ENCODE assay signal across 8 cellular contexts in genomic region chr19:37779139-37780035, GRCh38. TPM values are rescaled to one million over a fixed set of nuclear protein-coding genes. Genes with fewer than 3 reads are reported as not detected.
DNase-seq lines count a peak whose midpoint lies in the region; ATAC-seq and TF ChIP-seq lines count a peak whose summit lies in the region.

ZNF573 (minus strand) TSS chr19:37779586; CDS start chr19:37773729, 5,857 bp downstream.

- H3K9ac ChIP-seq in MM.1S (ENCODE audit: low read length) = peak within 1 kb of the TSS; percentile 73; the same call in 1 of the 2 replicates

- WGBS in stomach, 5 donors = 0 to 1% (median 1%) methylated on average over 43 to 46 of the region's 46 CpGs

- peak within 1 kb of the TSS; percentile 50; the same call in 1 of the 2 replicates for H3K27ac ChIP-seq in MM.1S (ENCODE audit: low read length)
- peak within 1 kb of the TSS; percentile 65 for H3K27ac ChIP-seq in foreskin keratinocyte
- H3K27ac ChIP-seq in stomach = peak within 1 kb of the TSS; percentile 85 to 92 (median 88)

- peak within 1 kb of the TSS; percentile 98 for H3K27ac Mint-ChIP-seq in neural crest cell (ENCODE audit: unreplicated experiment)

- H3K4me1 ChIP-seq in MM.1S (ENCODE audit: low read length) (no peaks in the 10 kb centered on the region), foreskin keratinocyte (peaks cover 8% of the 10 kb centered on the region), stomach (peaks cover 3 to 22% (median 18%) of the 10 kb centered on the region in 4 donors)

- peak within 1 kb of the TSS; percentile 53 for H3K4me2 ChIP-seq in MM.1S (ENCODE audit: low read depth, low read length)

- intact Hi-C loops in stomach (cut with DNase I; ENCODE audit: low total_unique reads) = no loop called here

- no peak for TF ChIP-seq EP300 in stomach (IDR thresholded peaks at IDR 0.05)

- no peaks in the 10 kb centered on the region for H4K20me1 ChIP-seq in MM.1S (ENCODE audit: insufficient read depth, low read length)

- no peaks in the 10 kb centered on the region for H3K9me2 ChIP-seq in MM.1S (replicated peaks; ENCODE audit: insufficient read depth, low read length)

- H3K4me3 Mint-ChIP-seq in neural crest cell = peak within 1 kb of the TSS; percentile 99

- ATAC-seq in foreskin keratinocyte = peak; percentile 91

- no peak for TF ChIP-seq POLR2A in stomach (IDR thresholded peaks at IDR 0.05)

- H3K36me3 Mint-ChIP-seq in neural crest cell (ENCODE audit: low read depth) = peaks cover 42% of the 10 kb centered on the region

- H3K9me3 Mint-ChIP-seq in neural crest cell = peaks cover 18% of the 10 kb centered on the region

- no peaks in the 10 kb centered on the region for H3K9me3 ChIP-seq in MM.1S (replicated peaks; ENCODE audit: insufficient read depth, low read length)
- peaks cover 0 to 30% (median 17%) of the 10 kb centered on the region in 4 donors for H3K9me3 ChIP-seq in stomach

- TF ChIP-seq CTCF in MM.1S (IDR thresholded peaks at IDR 0.05; ENCODE audit: low read length) (peak; percentile 8), foreskin keratinocyte (conservative IDR thresholded peaks at IDR 0.05) (peak; percentile 14), neural crest cell (conservative IDR thresholded peaks at IDR 0.05) (no peak), stomach (IDR thresholded peaks at IDR 0.05) (peak in 2 of 7 experiments; percentile 12 to 39)

- DNase-seq in ELF-1 (ENCODE audit: low read depth, low spot score) (peak; percentile 88), H7 (peak; percentile 86), MM.1S (peak; percentile 84), SHP77 treated with DMSO at 0.1 percent for 48 hours (lab: John Stamatoyannopoulos, UW) (peak; percentile 88), activated gamma-delta T cell treated with Interleukin-2 at 50 U/mL for 16 hours (peak; percentile 71), foreskin keratinocyte (peak; percentile 73 to 86), neural crest cell (ENCODE audit: low read depth, low spot score) (peak; percentile 69), stomach (peak; percentile 82)

- no peaks in the 10 kb centered on the region for H3K27me3 Mint-ChIP-seq in neural crest cell (ENCODE audit: low read depth)

- no peaks in the 10 kb centered on the region for H3K27me3 ChIP-seq in H7 (ENCODE audit: control insufficient read depth, insufficient read depth, low read length)
- no peaks in the 10 kb centered on the region for H3K27me3 ChIP-seq in MM.1S (replicated peaks; ENCODE audit: insufficient read depth, low read length)
- no peaks in the 10 kb centered on the region for H3K27me3 ChIP-seq in foreskin keratinocyte
- no peaks in the 10 kb centered on the region for H3K27me3 ChIP-seq in stomach

- H3K4me3 ChIP-seq in H7 (ENCODE audit: insufficient read depth, low read depth, low read length) = peak within 1 kb of the TSS; percentile 69
- H3K4me3 ChIP-seq in MM.1S (ENCODE audit: low read length) = peak within 1 kb of the TSS; percentile 92
- peak within 1 kb of the TSS; percentile 70 to 88 (median 84) for H3K4me3 ChIP-seq in stomach

- peak within 1 kb of the TSS; percentile 99 for H2AFZ ChIP-seq in MM.1S (ENCODE audit: low read length)

- H3K36me3 ChIP-seq in H7 (replicated peaks; ENCODE audit: control insufficient read depth, insufficient read depth, low read length) = no peaks in the 10 kb centered on the region
- no peaks in the 10 kb centered on the region for H3K36me3 ChIP-seq in MM.1S (replicated peaks; ENCODE audit: insufficient read depth, low read length)
- H3K36me3 ChIP-seq in stomach = no peaks in the 10 kb centered on the region

- no peaks in the 10 kb centered on the region for H3F3A ChIP-seq in MM.1S (ENCODE audit: insufficient read depth, low read length)

- H3K4me1 Mint-ChIP-seq in neural crest cell = peaks cover 16% of the 10 kb centered on the region

- no peaks in the 10 kb centered on the region for H3K79me2 ChIP-seq in MM.1S (ENCODE audit: low read length)

RNA-seq across cellular contexts. Expression of gene ZNF573, which starts in this region (rescaled TPM):
- total RNA-seq in H7 (2014; rRNA removed; shearing (Covaris generic)) = 2.4 and 3.0 TPM in 2 replicates
- total RNA-seq in foreskin keratinocyte (4.2 and 4.4 TPM in 2 replicates), neural crest cell (16.1 and 16.7 TPM in 2 replicates), stomach (10 to 100 TPM in 3 of 5 donors, 1 to 10 TPM in 1, not detected in 1; 3.1 to 22.6 (median 11.0) TPM)
- polyA plus RNA-seq in foreskin keratinocyte (0.66 and 0.69 TPM in 2 replicates), stomach (1 to 10 TPM in 2 of 3 donors, under 1 TPM in 1; 0.68 to 2.7 (median 1.2) TPM)

Comparison
In these comparisons a context has a peak if more than half of its experiments do, and no peak if none do; other contexts are left out.
1. Peak in every context shown above with its lines: DNase-seq, ATAC-seq, H3K4me3 ChIP-seq and H3K27ac ChIP-seq.